ENCODE assay signal across 9 cellular contexts in the genomic region with DNA sequence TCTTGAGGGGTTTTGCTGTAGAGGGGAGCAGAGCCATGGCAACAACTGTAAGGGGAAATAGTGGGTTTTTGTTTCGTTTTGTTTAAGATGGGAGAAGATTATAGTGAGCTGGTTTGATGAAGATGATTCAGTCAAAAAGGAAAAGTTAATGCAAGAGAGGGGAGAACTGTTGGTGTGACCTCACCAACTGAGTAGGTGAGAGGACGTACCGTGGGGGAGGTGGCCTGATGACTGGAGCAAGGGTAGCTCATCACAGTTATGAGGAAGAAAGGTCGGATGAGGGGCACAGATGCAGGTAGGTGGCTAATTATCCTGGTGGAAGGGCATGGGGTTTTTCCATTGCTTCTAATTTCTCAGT. TPM values are rescaled to one million over a fixed set of nuclear protein-coding genes. Genes with fewer than 3 reads are reported as not detected.
A peak's percentile ranks its signal among the peaks of the same experiment; 100 is the strongest.
DNase-seq lines count a peak whose midpoint lies in the region; ATAC-seq lines count a peak whose summit lies in the region.
"Had no signal": no experiment of that assay in that cellular context is flagged by ENCODE, and none has a peak within 500 bp of the region (broad histone marks: within the 10 kb centered on the region; RNA-seq: fewer than 3 reads in every experiment).

No MANE protein-coding gene starts in this region.

- ATAC-seq in GM18498 (IDR thresholded peaks at IDR 0.05; ENCODE audit: unreplicated experiment) (peak; percentile 16), HG02973 (IDR thresholded peaks at IDR 0.05; ENCODE audit: unreplicated experiment) (peak; percentile 23), naive B cell (ENCODE audit: low read depth in 2 of 2) (peak; percentile 39 to 48), GM19463 (IDR thresholded peaks at IDR 0.05; ENCODE audit: unreplicated experiment) (no peak), esophagus mucosa (no peak)
- ATAC-seq: K562 had no signal

- DNase-seq in activated CD4-positive, alpha-beta T cell treated with anti-CD3 and anti-CD28 coated beads, Interleukin-2, amount 10 ng/mL, durations not matched to agents 24 days and 14 days = peak; percentile 75
- no peak for DNase-seq in naive B cell
- DNase-seq in HK-2 (ENCODE audit: unreplicated experiment) = no peak
- DNase-seq in OCI-M1 (lab: John Stamatoyannopoulos, UW) = no peak

- H3K4me1 Mint-ChIP-seq in activated CD4-positive, alpha-beta T cell treated with anti-CD3 and anti-CD28 coated beads, Interleukin-2, amount 10 ng/mL, durations not matched to agents 24 days and 14 days = peaks cover 46% of the 10 kb centered on the region
- H3K4me1 Mint-ChIP-seq in naive B cell = peaks cover 0 to 9% (median 8%) of the 10 kb centered on the region in 3 donors

- no peak overlapping the region for H3K27ac Mint-ChIP-seq in activated CD4-positive, alpha-beta T cell treated with anti-CD3 and anti-CD28 coated beads, Interleukin-2, amount 10 ng/mL, durations not matched to agents 24 days and 14 days
- no peak overlapping the region for H3K27ac Mint-ChIP-seq in naive B cell

- H3K4me3 Mint-ChIP-seq in activated CD4-positive, alpha-beta T cell treated with anti-CD3 and anti-CD28 coated beads, Interleukin-2, amount 10 ng/mL, durations not matched to agents 24 days and 14 days = no peak overlapping the region
- H3K4me3 Mint-ChIP-seq in naive B cell = no peak overlapping the region

- H3K27me3 Mint-ChIP-seq in activated CD4-positive, alpha-beta T cell treated with anti-CD3 and anti-CD28 coated beads, Interleukin-2, amount 10 ng/mL, durations not matched to agents 24 days and 14 days = peaks cover 9% of the 10 kb centered on the region
- peaks cover 11 to 23% (median 23%) of the 10 kb centered on the region in 3 donors for H3K27me3 Mint-ChIP-seq in naive B cell

- no peaks in the 10 kb centered on the region for H3K9me3 Mint-ChIP-seq in activated CD4-positive, alpha-beta T cell treated with anti-CD3 and anti-CD28 coated beads, Interleukin-2, amount 10 ng/mL, durations not matched to agents 24 days and 14 days
- H3K9me3 Mint-ChIP-seq in naive B cell = no peaks in the 10 kb centered on the region

- peaks cover 2% of the 10 kb centered on the region for H3K36me3 Mint-ChIP-seq in activated CD4-positive, alpha-beta T cell treated with anti-CD3 and anti-CD28 coated beads, Interleukin-2, amount 10 ng/mL, durations not matched to agents 24 days and 14 days (ENCODE audit: low read depth)
- H3K36me3 Mint-ChIP-seq in naive B cell = no peaks in the 10 kb centered on the region

- intact Hi-C loops in activated CD4-positive, alpha-beta T cell treated with anti-CD3 and anti-CD28 coated beads, Interleukin-2, amount 10 ng/mL, durations not matched to agents 24 days and 14 days (cut with micrococcal nuclease) = loop anchor here (10.0 kb wide), 1 partner anchor 1513 kb away; the partner anchor contains the start of gene GORASP2

RNA-seq across cellular contexts. Expression of gene ITGA6, which starts 10.7 kb away (rescaled TPM):
- total RNA-seq in activated CD4-positive, alpha-beta T cell treated with anti-CD3 and anti-CD28 coated beads, Interleukin-2, amount 10 ng/mL, durations not matched to agents 24 days and 14 days = 0.68 and 0.85 TPM in 2 replicates
- under 1 TPM in 5 of 6 donors, not detected in 1; 0.36 to 0.74 (median 0.52) TPM for polyA plus RNA-seq in naive B cell (ENCODE audit: low read depth in 6 of 6)
- total RNA-seq in esophagus mucosa = 65.2 TPM

Comparison
In these comparisons a context has a peak if more than half of its experiments do, and no peak if none do; other contexts are left out.
1. ATAC-seq: peak in GM18498 (single experiment), HG02973 (single experiment) and naive B cell (2 of 2); none in GM19463 (single experiment) and esophagus mucosa (single experiment).
2. RNA of gene ITGA6, which starts 10.7 kb away (total RNA-seq): 65.2 TPM in esophagus mucosa (single experiment); 0.68 to 0.85 TPM in activated CD4-positive, alpha-beta T cell treated with anti-CD3 and anti-CD28 coated beads, Interleukin-2, amount 10 ng/mL, durations not matched to agents 24 days and 14 days; every median in the first group is over 10 times any median in the second.